In genomic region chr7:150060259-150061221, GRCh38 we compare ENCODE assay signal across 8 cellular contexts.
A peak's percentile ranks its signal among the peaks of the same experiment; 100 is the strongest.
DNase-seq lines count a peak whose midpoint lies in the region; ATAC-seq and TF ChIP-seq lines count a peak whose summit lies in the region.
"Not testable (repeated sequence)": the region's sequence is repeated elsewhere in the genome, so short reads cannot be mapped to it uniquely, and the experiment has no call there.

No MANE protein-coding gene starts in this region.

- H3K27ac ChIP-seq in right atrium auricular region, spleen, tibial artery: not testable (repeated sequence)

- ATAC-seq in GM21717 (IDR thresholded peaks at IDR 0.05; ENCODE audit: unreplicated experiment) (peak; percentile 98), HG03378 (IDR thresholded peaks at IDR 0.05; ENCODE audit: unreplicated experiment) (peak; percentile 93)
- ATAC-seq in activated CD4-positive, alpha-beta T cell treated with anti-CD3 and anti-CD28 coated beads for 36 hours = peak; percentile 100

- in situ Hi-C loops in GM13976 (cut with MboI; ENCODE audit: low sequenced_read_pairs, unreplicated experiment) = not testable (repeated sequence)

- H3K9me3 ChIP-seq in right atrium auricular region, spleen, tibial artery: not testable (repeated sequence)

- H3K4me3 Mint-ChIP-seq in activated CD4-positive, alpha-beta T cell treated with anti-CD3 and anti-CD28 coated beads for 36 hours = not testable (repeated sequence)

- not testable (repeated sequence) for H3K36me3 ChIP-seq in right atrium auricular region, spleen, tibial artery

- TF ChIP-seq CTCF in GM13976 (IDR thresholded peaks at IDR 0.05; ENCODE audit: borderline replicate concordance, control extremely low read depth, extremely low read depth, insufficient read depth, missing control alignments) = peak; percentile 42
- peak; percentile 17 to 50 for TF ChIP-seq CTCF in right atrium auricular region (IDR thresholded peaks at IDR 0.05)
- peak in 7 of 11 experiments; percentile 12 to 59 (median 44) for TF ChIP-seq CTCF in spleen (IDR thresholded peaks at IDR 0.05 in 8 of 11, conservative IDR thresholded peaks at IDR 0.05 in 3 of 11)
- not testable (repeated sequence) for TF ChIP-seq CTCF in tibial artery (IDR thresholded peaks at IDR 0.05)

- H3K4me1 ChIP-seq in right atrium auricular region, spleen, tibial artery: not testable (repeated sequence)

- H3K9me3 Mint-ChIP-seq in activated CD4-positive, alpha-beta T cell treated with anti-CD3 and anti-CD28 coated beads for 36 hours (ENCODE audit: low read depth) = not testable (repeated sequence)

- H3K4me1 Mint-ChIP-seq in activated CD4-positive, alpha-beta T cell treated with anti-CD3 and anti-CD28 coated beads for 36 hours = not testable (repeated sequence)

- CTCF ChIA-PET in activated CD4-positive, alpha-beta T cell treated with anti-CD3 and anti-CD28 coated beads for 36 hours (lab: Charles Lee) = not testable (repeated sequence)

- not testable (repeated sequence) for H3K36me3 Mint-ChIP-seq in activated CD4-positive, alpha-beta T cell treated with anti-CD3 and anti-CD28 coated beads for 36 hours (ENCODE audit: low read depth)

- POLR2A ChIA-PET in activated CD4-positive, alpha-beta T cell treated with anti-CD3 and anti-CD28 coated beads for 36 hours (lab: Charles Lee) = not testable (repeated sequence)

- not testable (repeated sequence) for H3K4me3 ChIP-seq in right atrium auricular region, spleen, tibial artery

- not testable (repeated sequence) for DNase-seq in GM13976 (ENCODE audit: low spot score)
- peak; percentile 96 for DNase-seq in activated CD4-positive, alpha-beta T cell treated with anti-CD3 and anti-CD28 coated beads for 36 hours
- peak; percentile 82 for DNase-seq in activated naive CD8-positive, alpha-beta T cell treated with anti-CD3 and anti-CD28 coated beads, Interleukin-2, amount 50 U/mL, for 16 hours (ENCODE audit: low read depth, low spot score)
- DNase-seq in right atrium auricular region (ENCODE audit: low spot score) = peak; percentile 80
- DNase-seq in spleen = peak; percentile 90
- DNase-seq in tibial artery = peak; percentile 70 to 75

- TF ChIP-seq POLR2A in spleen (IDR thresholded peaks at IDR 0.05) = not testable (repeated sequence)

- 15 to 23% (median 19%) methylated on average over 9 to 12 of the region's 16 CpGs for WGBS in spleen, 5 donors

- H3K27ac Mint-ChIP-seq in activated CD4-positive, alpha-beta T cell treated with anti-CD3 and anti-CD28 coated beads for 36 hours = not testable (repeated sequence)

- intact Hi-C loops in activated CD4-positive, alpha-beta T cell treated with anti-CD3 and anti-CD28 coated beads for 36 hours (cut with DNase I, micrococcal nuclease); spleen (cut with DNase I; ENCODE audit: low total_unique reads); tibial artery (cut with DNase I; ENCODE audit: low total_unique reads): not testable (repeated sequence)

- H3K27me3 Mint-ChIP-seq in activated CD4-positive, alpha-beta T cell treated with anti-CD3 and anti-CD28 coated beads for 36 hours = peaks cover 12% of the 10 kb centered on the region

- not testable (repeated sequence) for H3K27me3 ChIP-seq in right atrium auricular region; spleen (replicated peaks in 1 of 7); tibial artery
